ENCODE assay signal across 17 cellular contexts in the genomic region with DNA sequence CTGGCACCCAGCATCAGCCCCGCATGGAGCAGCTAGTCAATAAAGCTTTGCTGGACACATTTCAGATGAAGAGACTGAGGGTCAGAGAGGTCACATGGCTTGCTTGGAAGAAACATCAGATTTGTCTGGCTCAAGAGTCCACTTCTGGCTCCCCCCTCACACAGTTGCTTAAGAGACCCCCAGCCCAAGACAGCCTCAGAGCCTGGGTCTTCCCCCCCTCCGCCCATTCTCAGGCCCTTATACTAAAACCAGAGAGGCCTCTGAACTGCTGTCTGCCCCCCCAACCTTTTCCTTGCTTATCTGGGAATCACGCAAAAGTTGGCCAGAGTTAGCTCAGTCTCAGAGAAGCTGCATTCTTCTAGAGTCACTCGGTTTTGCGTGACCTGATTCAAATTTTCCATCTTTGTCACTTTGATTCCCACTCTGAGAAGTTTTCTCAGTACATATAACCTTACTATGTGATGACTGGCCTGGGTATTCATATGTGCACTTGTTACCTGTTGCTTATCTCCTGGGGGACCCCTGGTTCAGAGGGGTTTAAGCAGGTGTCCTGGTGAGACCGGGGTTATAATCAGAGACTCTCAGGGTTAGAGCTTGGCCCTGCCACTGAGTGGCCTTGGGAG.
DNase-seq lines count a peak whose midpoint lies in the region; TF ChIP-seq lines count a peak whose summit lies in the region.
"Had no signal": no experiment of that assay in that cellular context is flagged by ENCODE, and none has a peak within 500 bp of the region (broad histone marks: within the 10 kb centered on the region; RNA-seq: fewer than 3 reads in every experiment).

No MANE protein-coding gene starts in this region.

- H4K91ac ChIP-seq in mesenchymal stem cell (ENCODE audit: low read length): no peak overlapping the region

- H2BK15ac ChIP-seq in mesenchymal stem cell (ENCODE audit: low read depth, poor library complexity, severe bottlenecking): no peak overlapping the region

- no peak overlapping the region for H3K4me2 ChIP-seq in mesenchymal stem cell (ENCODE audit: low read length, poor library complexity, severe bottlenecking)

- no peak overlapping the region for H4K8ac ChIP-seq in mesenchymal stem cell (ENCODE audit: low read length)

- POLR2A ChIA-PET in HEK293T (lab: Yijun Ruan, JAX): interaction anchor here (4.0 kb wide), 1 partner anchor 11 kb away, joined by 14 read pairs; no protein-coding TSS in a partner anchor

- peaks cover 28% of the 10 kb centered on the region for H3K4me1 ChIP-seq in mesenchymal stem cell (ENCODE audit: control insufficient read depth, insufficient read depth, low read depth, low read length)
- peaks cover 24 to 44% of the 10 kb centered on the region in 2 donors for H3K4me1 ChIP-seq in thyroid gland
- H3K4me1 ChIP-seq: foreskin keratinocyte had no signal

- H3K18ac ChIP-seq in mesenchymal stem cell (ENCODE audit: low read depth in 1 of 2, low read length in 2 of 2): peak overlapping the region in 1 of 2 experiments; percentile 28

- H3K14ac ChIP-seq in mesenchymal stem cell (ENCODE audit: low read length in 2 of 2): no peak overlapping the region

- peak; percentile 4 for DNase-seq in activated naive CD4-positive, alpha-beta T cell treated with anti-CD3 and anti-CD28 coated beads for 36 hours
- DNase-seq in activated naive CD4-positive, alpha-beta T cell treated with Interleukin-2 at 50 U/mL for 16 hours: no peak
- DNase-seq in mesenchymal stem cell (no peak), thyroid gland (no peak), HEK293T (ENCODE audit: extremely low spot score) (no peak), NCI-H2029 (lab: John Stamatoyannopoulos, UW) (no peak), caudate nucleus (lab: John Stamatoyannopoulos, UW) (no peak)
- DNase-seq: activated T-cell treated with anti-CD3 and anti-CD28 coated beads for 4 hours; COR-L47; effector memory CD4-positive, alpha-beta T cell; foreskin keratinocyte; GF-D8; MM.1S; NCI-H2107; stimulated activated CD4-positive, alpha-beta T cell treated with anti-CD3 and anti-CD28 coated beads, Interleukin-2, amount 100 ng/mL, for 24 hours; T-helper 1 cell had no signal

- no peaks in the 10 kb centered on the region for H3K36me3 Mint-ChIP-seq in activated naive CD4-positive, alpha-beta T cell treated with anti-CD3 and anti-CD28 coated beads for 36 hours (ENCODE audit: low read depth)
- H3K36me3 Mint-ChIP-seq in brain: no peaks in the 10 kb centered on the region

- H3K4me1 Mint-ChIP-seq in activated naive CD4-positive, alpha-beta T cell treated with anti-CD3 and anti-CD28 coated beads for 36 hours (ENCODE audit: low read depth): peaks cover 26% of the 10 kb centered on the region
- H3K4me1 Mint-ChIP-seq in brain: peaks cover 74% of the 10 kb centered on the region

- peak overlapping the region in 1 of 2 experiments; percentile 82 for H2BK12ac ChIP-seq in mesenchymal stem cell (ENCODE audit: low read length in 2 of 2)

- no peak overlapping the region for H3K27ac Mint-ChIP-seq in activated naive CD4-positive, alpha-beta T cell treated with anti-CD3 and anti-CD28 coated beads for 36 hours
- H3K27ac Mint-ChIP-seq in brain: peak overlapping the region in 4 of 5 experiments; percentile 78 to 92 (median 86)

- no peak overlapping the region for H2AFZ ChIP-seq in mesenchymal stem cell (ENCODE audit: low read depth, low read length)

- H3K36me3 ChIP-seq in mesenchymal stem cell (ENCODE audit: control insufficient read depth in 1 of 2, insufficient read depth in 2 of 2, low read depth in 1 of 2, low read length in 2 of 2) (no peaks in the 10 kb centered on the region), thyroid gland (no peaks in the 10 kb centered on the region)

- H2BK5ac ChIP-seq in mesenchymal stem cell (ENCODE audit: low read depth, low read length, poor library complexity, severe bottlenecking): no peak overlapping the region

- no peak overlapping the region for H3K4ac ChIP-seq in mesenchymal stem cell (ENCODE audit: low read depth in 1 of 2, low read length in 2 of 2)

- H3K4me3 ChIP-seq in mesenchymal stem cell (ENCODE audit: insufficient read depth in 1 of 2, low read depth in 1 of 2, low read length in 2 of 2) (no peak overlapping the region), thyroid gland (replicated peaks in 1 of 3) (no peak overlapping the region)

- intact Hi-C loops in activated naive CD4-positive, alpha-beta T cell treated with anti-CD3 and anti-CD28 coated beads for 36 hours (cut with micrococcal nuclease): loop anchor here (5.0 to 10.0 kb wide), 3 partner anchors 59 to 189 kb away; no protein-coding TSS in a partner anchor
- intact Hi-C loops in thyroid gland (cut with DNase I): loop anchor here (5.0 to 10.0 kb wide), 2 partner anchors 139 to 289 kb away; no protein-coding TSS in a partner anchor

- no peak overlapping the region for H3K27ac ChIP-seq in mesenchymal stem cell (ENCODE audit: low read length, poor library complexity, severe bottlenecking)
- peak overlapping the region in 2 of 3 donors; percentile 11 to 84 for H3K27ac ChIP-seq in thyroid gland
- no peak overlapping the region for H3K27ac ChIP-seq in caudate nucleus (ENCODE audit: low read depth, low read length)
- H3K27ac ChIP-seq: foreskin keratinocyte had no signal

- TF ChIP-seq CTCF in brain (conservative IDR thresholded peaks at IDR 0.05) (no peak), thyroid gland (IDR thresholded peaks at IDR 0.05) (no peak)

- no peak overlapping the region for H3K9ac ChIP-seq in mesenchymal stem cell (ENCODE audit: low read length)

- H3K9me3 ChIP-seq in mesenchymal stem cell (ENCODE audit: control insufficient read depth, low read length): no peaks in the 10 kb centered on the region
- H3K9me3 ChIP-seq in thyroid gland: no peaks in the 10 kb centered on the region

- TF ChIP-seq POLR2A in thyroid gland (IDR thresholded peaks at IDR 0.05): no peak

- peak overlapping the region; percentile 17 for H2AK5ac ChIP-seq in mesenchymal stem cell (ENCODE audit: low read length, severe bottlenecking)

- no peak overlapping the region for H3K4me3 Mint-ChIP-seq in activated naive CD4-positive, alpha-beta T cell treated with anti-CD3 and anti-CD28 coated beads for 36 hours
- H3K4me3 Mint-ChIP-seq in brain: peak overlapping the region in 1 of 5 experiments; percentile 18

- H3K27me3 ChIP-seq in mesenchymal stem cell (ENCODE audit: control insufficient read depth in 1 of 2, insufficient read depth in 1 of 2, low read length in 2 of 2): no peaks in the 10 kb centered on the region
- no peaks in the 10 kb centered on the region for H3K27me3 ChIP-seq in thyroid gland
- H3K27me3 ChIP-seq: foreskin keratinocyte had no signal

- no peaks in the 10 kb centered on the region for H3K27me3 Mint-ChIP-seq in activated naive CD4-positive, alpha-beta T cell treated with anti-CD3 and anti-CD28 coated beads for 36 hours (ENCODE audit: low read depth)
- H3K27me3 Mint-ChIP-seq in brain: no peaks in the 10 kb centered on the region

- CTCF ChIA-PET in activated naive CD4-positive, alpha-beta T cell treated with anti-CD3 and anti-CD28 coated beads for 36 hours (lab: Charles Lee): interaction anchor here (0.7 to 4.1 kb wide), 3 partner anchors 181 to 244 kb away, joined by 4 to 16 read pairs (median 4); no protein-coding TSS in a partner anchor
- CTCF ChIA-PET in HEK293T (lab: Yijun Ruan, JAX): interaction anchor here (1.2 kb wide), 1 partner anchor 149 kb away, joined by 3 read pairs; no protein-coding TSS in a partner anchor

- WGBS in mesenchymal stem cell: 80% methylated on average over 6 of the region's 6 CpGs
- WGBS in thyroid gland, 2 donors: 53 to 66% methylated on average over 6 of the region's 6 CpGs

- H2BK120ac ChIP-seq in mesenchymal stem cell (ENCODE audit: low read depth, low read length): peak overlapping the region; percentile 21

- no peaks in the 10 kb centered on the region for H3K79me1 ChIP-seq in mesenchymal stem cell (replicated peaks; ENCODE audit: low read length, poor library complexity, severe bottlenecking)

- no peak overlapping the region for H3K23ac ChIP-seq in mesenchymal stem cell (ENCODE audit: low read length in 2 of 2)

- no peaks in the 10 kb centered on the region for H3K9me3 Mint-ChIP-seq in activated naive CD4-positive, alpha-beta T cell treated with anti-CD3 and anti-CD28 coated beads for 36 hours
- peaks cover 0 to 2% (median 0%) of the 10 kb centered on the region in 5 experiments for H3K9me3 Mint-ChIP-seq in brain

TF ChIP-seq in HEK293T, 16 proteins besides CTCF, POLR2A, EP300 and RAD21:
- TF ChIP-seq SUZ12 (IDR thresholded peaks at IDR 0.05) (no peak), ELF4 (IDR thresholded peaks at IDR 0.05) (no peak), BHLHE40 (IDR thresholded peaks at IDR 0.05; ENCODE audit: borderline replicate concordance) (no peak), TARDBP (IDR thresholded peaks at IDR 0.05) (no peak), FOXK2 (IDR thresholded peaks at IDR 0.05) (no peak), ZNF384 (IDR thresholded peaks at IDR 0.05) (no peak), L3MBTL2 (conservative IDR thresholded peaks at IDR 0.05) (no peak), LEF1 (IDR thresholded peaks at IDR 0.05; ENCODE audit: borderline replicate concordance) (no peak), HDGF (IDR thresholded peaks at IDR 0.05; ENCODE audit: borderline replicate concordance) (no peak), CTBP1 (IDR thresholded peaks at IDR 0.05; ENCODE audit: borderline replicate concordance) (no peak), ARNT (IDR thresholded peaks at IDR 0.05) (no peak), SP1 (IDR thresholded peaks at IDR 0.05) (no peak), NFRKB (IDR thresholded peaks at IDR 0.05) (no peak), FOXA1 (IDR thresholded peaks at IDR 0.05) (no peak), FOXM1 (IDR thresholded peaks at IDR 0.05; ENCODE audit: borderline replicate concordance) (no peak)
- TF ChIP-seq, protein P1, sequence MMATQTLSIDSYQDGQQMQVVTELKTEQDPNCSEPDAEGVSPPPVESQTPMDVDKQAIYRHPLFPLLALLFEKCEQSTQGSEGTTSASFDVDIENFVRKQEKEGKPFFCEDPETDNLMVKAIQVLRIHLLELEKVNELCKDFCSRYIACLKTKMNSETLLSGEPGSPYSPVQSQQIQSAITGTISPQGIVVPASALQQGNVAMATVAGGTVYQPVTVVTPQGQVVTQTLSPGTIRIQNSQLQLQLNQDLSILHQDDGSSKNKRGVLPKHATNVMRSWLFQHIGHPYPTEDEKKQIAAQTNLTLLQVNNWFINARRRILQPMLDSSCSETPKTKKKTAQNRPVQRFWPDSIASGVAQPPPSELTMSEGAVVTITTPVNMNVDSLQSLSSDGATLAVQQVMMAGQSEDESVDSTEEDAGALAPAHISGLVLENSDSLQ (IDR thresholded peaks at IDR 0.05): no peak
TF ChIP-seq in HEK293T: peak in this region for 0.

Comparison
In these comparisons a context has a peak if more than half of its experiments do, and no peak if none do; other contexts are left out.
1. H3K27ac ChIP-seq: peak in thyroid gland (2 of 3); none in mesenchymal stem cell (single experiment) and caudate nucleus (single experiment).